Comparison of ENCODE assay signal across 31 cellular contexts in genomic region chr22:38830845-38831108, GRCh38.
"Had no signal": no experiment of that assay in that cellular context is flagged by ENCODE, and none has a peak within 500 bp of the region (broad histone marks: within the 10 kb centered on the region; RNA-seq: fewer than 3 reads in every experiment).

No MANE protein-coding gene starts in this region.

- H3K4me2 ChIP-seq: KMS-11 had no signal

- H3K27ac ChIP-seq: adrenal gland, KMS-11, RWPE1, WERI-Rb-1 had no signal

- H3K27me3 Mint-ChIP-seq: activated CD4-positive, alpha-beta memory T cell treated with anti-CD3 and anti-CD28 coated beads, Interleukin-2, amount 10 ng/mL, durations not matched to agents 7 days and 5 days; activated CD8-positive, alpha-beta memory T cell treated with anti-CD3 and anti-CD28 coated beads, Interleukin-2, amount 10 ng/mL, durations not matched to agents 7 days and 5 days; activated T-helper 17 cell treated with anti-CD3 and anti-CD28 coated beads, Interleukin-2, amount 50 U/mL, for 72 hours; T-cell; T-helper 17 cell had no signal

- DNase-seq: activated CD4-positive, alpha-beta memory T cell treated with anti-CD3 and anti-CD28 coated beads, Interleukin-2, amount 10 ng/mL, durations not matched to agents 7 days and 5 days; activated CD4-positive, alpha-beta T cell treated with anti-CD3 and anti-CD28 coated beads for 1 hour; activated CD4-positive, alpha-beta T cell treated with anti-CD3 and anti-CD28 coated beads for 48 hours; activated CD4-positive, CD25-positive, alpha-beta regulatory T cell; activated CD8-positive, alpha-beta memory T cell treated with anti-CD3 and anti-CD28 coated beads for 24 hours; activated CD8-positive, alpha-beta memory T cell treated with anti-CD3 and anti-CD28 coated beads, Interleukin-2, amount 10 ng/mL, durations not matched to agents 7 days and 5 days; activated CD8-positive, alpha-beta memory T cell treated with anti-CD3 and anti-CD28 coated beads, Interleukin-2, amount 50 U/mL, for 48 hours; activated naive CD4-positive, alpha-beta T cell; activated T-cell treated with anti-CD3 and anti-CD28 coated beads, Interleukin-2, amount 50 U/mL, for 72 hours; adrenal gland; caudate nucleus; cerebellar nuclear complex; MM.1S; NCI-H1417; NCI-H146; NCI-H187; NCI-H2029 treated with DMSO at 0.1 percent for 48 hours; NCI-H2107; NCI-H510A; NCI-H526; NCI-H748 treated with DMSO at 0.1 percent for 48 hours; PC-3; SIG-M5; T-cell; T-helper 17 cell; WERI-Rb-1 had no signal

- H3K4me3 ChIP-seq: adrenal gland had no signal

- H3K4me1 ChIP-seq: adrenal gland had no signal

- H3K36me3 ChIP-seq: adrenal gland, WERI-Rb-1 had no signal

- H3K27ac Mint-ChIP-seq: activated CD4-positive, alpha-beta memory T cell treated with anti-CD3 and anti-CD28 coated beads, Interleukin-2, amount 10 ng/mL, durations not matched to agents 7 days and 5 days; activated CD8-positive, alpha-beta memory T cell treated with anti-CD3 and anti-CD28 coated beads, Interleukin-2, amount 10 ng/mL, durations not matched to agents 7 days and 5 days; activated naive CD4-positive, alpha-beta T cell treated with anti-CD3 and anti-CD28 coated beads, Interleukin-2, amount 50 U/mL, for 72 hours; activated T-cell treated with anti-CD3 and anti-CD28 coated beads, Interleukin-2, amount 50 U/mL, for 72 hours; activated T-helper 17 cell treated with anti-CD3 and anti-CD28 coated beads, Interleukin-2, amount 50 U/mL, for 72 hours; T-cell; T-helper 17 cell had no signal

- H3K9me3 ChIP-seq: adrenal gland had no signal

- H3K4me1 Mint-ChIP-seq: activated CD4-positive, alpha-beta memory T cell treated with anti-CD3 and anti-CD28 coated beads, Interleukin-2, amount 10 ng/mL, durations not matched to agents 7 days and 5 days; activated CD8-positive, alpha-beta memory T cell treated with anti-CD3 and anti-CD28 coated beads, Interleukin-2, amount 10 ng/mL, durations not matched to agents 7 days and 5 days; activated T-helper 17 cell treated with anti-CD3 and anti-CD28 coated beads, Interleukin-2, amount 50 U/mL, for 72 hours; T-cell; T-helper 17 cell had no signal

- H3K9ac ChIP-seq: KMS-11 had no signal

- H3K4me3 Mint-ChIP-seq: activated CD4-positive, alpha-beta memory T cell treated with anti-CD3 and anti-CD28 coated beads, Interleukin-2, amount 10 ng/mL, durations not matched to agents 7 days and 5 days; activated CD8-positive, alpha-beta memory T cell treated with anti-CD3 and anti-CD28 coated beads, Interleukin-2, amount 10 ng/mL, durations not matched to agents 7 days and 5 days; activated T-cell treated with anti-CD3 and anti-CD28 coated beads, Interleukin-2, amount 50 U/mL, for 72 hours; activated T-helper 17 cell treated with anti-CD3 and anti-CD28 coated beads, Interleukin-2, amount 50 U/mL, for 72 hours; brain; T-cell; T-helper 17 cell had no signal

- H3K36me3 Mint-ChIP-seq: activated CD8-positive, alpha-beta memory T cell treated with anti-CD3 and anti-CD28 coated beads, Interleukin-2, amount 10 ng/mL, durations not matched to agents 7 days and 5 days; activated naive CD4-positive, alpha-beta T cell treated with anti-CD3 and anti-CD28 coated beads, Interleukin-2, amount 50 U/mL, for 72 hours; brain; T-cell had no signal

- H3K27me3 ChIP-seq: adrenal gland had no signal

- H3K9me3 Mint-ChIP-seq: activated CD4-positive, alpha-beta memory T cell treated with anti-CD3 and anti-CD28 coated beads, Interleukin-2, amount 10 ng/mL, durations not matched to agents 7 days and 5 days; activated naive CD4-positive, alpha-beta T cell treated with anti-CD3 and anti-CD28 coated beads, Interleukin-2, amount 50 U/mL, for 72 hours; activated T-cell treated with anti-CD3 and anti-CD28 coated beads, Interleukin-2, amount 50 U/mL, for 72 hours; activated T-helper 17 cell treated with anti-CD3 and anti-CD28 coated beads, Interleukin-2, amount 50 U/mL, for 72 hours; T-cell had no signal
